In genomic region chr17:28744104-28744801, GRCh38 we compare ENCODE assay signal across 1 cellular context.
TF ChIP-seq lines count a peak whose summit lies in the region.

No MANE protein-coding gene starts in this region.

TF ChIP-seq in endothelial cell of umbilical vein, 7 proteins besides CTCF, POLR2A, EP300 and RAD21:
- TF ChIP-seq JUN (IDR thresholded peaks at IDR 0.05; ENCODE audit: borderline replicate concordance, insufficient read depth, insufficient read length, low read depth): no peak
- no peak for TF ChIP-seq GATA2 (IDR thresholded peaks at IDR 0.05; ENCODE audit: insufficient read depth, insufficient read length, low read depth, low read length)
- no peak for TF ChIP-seq EZH2 (IDR thresholded peaks at IDR 0.05; ENCODE audit: borderline replicate concordance, low read depth, low read length, severe bottlenecking)
- no peak for TF ChIP-seq MYC (IDR thresholded peaks at IDR 0.05; ENCODE audit: low read depth, low read length)
- TF ChIP-seq FOS (IDR thresholded peaks at IDR 0.05; ENCODE audit: borderline replicate concordance, insufficient read depth, low read length): no peak
- no peak for TF ChIP-seq POLR2AphosphoS5 (IDR thresholded peaks at IDR 0.05; ENCODE audit: insufficient read depth, low read depth, low read length)
- TF ChIP-seq MAX (IDR thresholded peaks at IDR 0.05; ENCODE audit: insufficient read depth, insufficient read length): no peak
